Comparison of ENCODE assay signal across 35 cellular contexts in the genomic region with DNA sequence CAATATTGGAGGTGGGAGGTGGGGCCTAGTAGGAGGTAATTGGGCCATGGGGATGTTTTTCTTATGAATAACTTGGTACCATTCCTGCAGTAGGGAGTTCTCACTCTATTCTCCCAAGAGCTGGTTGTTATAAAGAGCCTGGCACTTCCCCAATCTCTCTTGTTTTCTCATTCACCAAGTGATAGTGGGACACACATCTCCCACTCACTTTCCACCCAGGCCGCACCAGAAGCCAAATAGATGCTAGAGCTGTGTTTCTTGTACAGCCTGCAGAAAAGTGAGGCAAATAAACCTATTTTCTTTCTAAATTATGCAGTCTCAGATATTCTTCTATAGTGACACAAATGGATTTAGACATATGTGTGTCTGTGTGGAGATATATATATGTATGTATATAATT.
"Had no signal": no experiment of that assay in that cellular context is flagged by ENCODE, and none has a peak within 500 bp of the region (broad histone marks: within the 10 kb centered on the region; RNA-seq: fewer than 3 reads in every experiment).

No MANE protein-coding gene starts in this region.

- H3K9me3 ChIP-seq: MG63 had no signal

- H3K36me3 ChIP-seq: MG63 had no signal

- DNase-seq: Karpas-422, Kasumi-1, MG63, MM.1S, MV-4-11, NCI-H1048, NCI-H1092, NCI-H1092 treated with DMSO at 0.1 percent for 48 hours, NCI-H1105, NCI-H1105 treated with DMSO at 0.1 percent for 48 hours, NCI-H1417, NCI-H1417 treated with DMSO at 0.1 percent for 48 hours, NCI-H1436, NCI-H1436 treated with DMSO at 0.1 percent for 48 hours, NCI-H146, NCI-H1694, NCI-H1694 treated with DMSO at 0.1 percent for 48 hours, NCI-H187, NCI-H187 treated with DMSO at 0.1 percent for 48 hours, NCI-H1930, NCI-H2029, NCI-H2029 treated with DMSO at 0.1 percent for 48 hours, NCI-H2081, NCI-H2081 treated with DMSO at 0.1 percent for 48 hours, NCI-H2107, NCI-H2171, NCI-H2171 treated with DMSO at 0.1 percent for 48 hours, NCI-H2227 treated with DMSO at 0.1 percent for 48 hours, NCI-H226, NCI-H345, NCI-H446, NCI-H446 treated with DMSO at 0.1 percent for 48 hours, NCI-H510A, NCI-H510A treated with DMSO at 0.1 percent for 48 hours, NCI-H524 had no signal

- H3K4me3 ChIP-seq: MG63 had no signal

- H3K27me3 ChIP-seq: MG63 had no signal
